ENCODE assay signal across 19 cellular contexts in genomic region chr3:197700095-197700494, GRCh38. TPM values are rescaled to one million over a fixed set of nuclear protein-coding genes. Genes with fewer than 3 reads are reported as not detected.
DNase-seq lines count a peak whose midpoint lies in the region; ATAC-seq and TF ChIP-seq lines count a peak whose summit lies in the region.
"Had no signal": no experiment of that assay in that cellular context is flagged by ENCODE, and none has a peak within 500 bp of the region (broad histone marks: within the 10 kb centered on the region; RNA-seq: fewer than 3 reads in every experiment).

No MANE protein-coding gene starts in this region.

- H3K9me3 ChIP-seq in naive thymus-derived CD4-positive, alpha-beta T cell (ENCODE audit: control insufficient read depth in 2 of 3, low read length in 3 of 3) = no peaks in the 10 kb centered on the region

- H3K27me3 ChIP-seq in ACC112 (ENCODE audit: insufficient read depth, low read length) = no peaks in the 10 kb centered on the region
- no peaks in the 10 kb centered on the region for H3K27me3 ChIP-seq in naive thymus-derived CD4-positive, alpha-beta T cell (ENCODE audit: control insufficient read depth in 2 of 2, insufficient read depth in 2 of 2, low read length in 2 of 2)
- H3K27me3 ChIP-seq: BLaER1 had no signal

- H3K4me1 ChIP-seq in ACC112 (ENCODE audit: control insufficient read depth, insufficient read depth, low read length, unreplicated experiment) = no peaks in the 10 kb centered on the region
- H3K4me1 ChIP-seq in naive thymus-derived CD4-positive, alpha-beta T cell (ENCODE audit: control insufficient read depth in 2 of 2, insufficient read depth in 2 of 2, low read length in 2 of 2) = no peaks in the 10 kb centered on the region
- H3K4me1 ChIP-seq: BLaER1 had no signal

- CTCF ChIA-PET in naive thymus-derived CD4-positive, alpha-beta T cell (lab: Charles Lee) = interaction anchor here (1.6 kb wide), 1 partner anchor 13 kb away, joined by 4 read pairs; no protein-coding TSS in a partner anchor

- peak overlapping the region; percentile 46; the same call in 1 of the 2 replicates for H3K27ac ChIP-seq in ACC112 (ENCODE audit: low read depth, low read length)
- no peak overlapping the region for H3K27ac ChIP-seq in naive thymus-derived CD4-positive, alpha-beta T cell (ENCODE audit: low read depth, low read length)
- H3K27ac ChIP-seq: BLaER1, SK-N-MC had no signal

- no peak for ATAC-seq in memory B cell (ENCODE audit: low read depth)
- no peak for ATAC-seq in left lobe of liver
- ATAC-seq in naive thymus-derived CD4-positive, alpha-beta T cell = no peak
- ATAC-seq in GM18858 (IDR thresholded peaks at IDR 0.05; ENCODE audit: unreplicated experiment) = no peak
- ATAC-seq: HCT116 had no signal

- H3K4me1 Mint-ChIP-seq in HFFc6 (ENCODE audit: low read depth) (peaks cover 15% of the 10 kb centered on the region), memory B cell (peaks cover 3% of the 10 kb centered on the region)
- peaks cover 0 to 9% (median 0%) of the 10 kb centered on the region in 7 donors for H3K4me1 Mint-ChIP-seq in naive thymus-derived CD4-positive, alpha-beta T cell

- POLR2A ChIA-PET in naive thymus-derived CD4-positive, alpha-beta T cell (lab: Charles Lee) = interaction anchor here (0.8 kb wide), 1 partner anchor 11 kb away, joined by 8 read pairs; no protein-coding TSS in a partner anchor

- H2AFZ ChIP-seq in ACC112 (ENCODE audit: low read length, unreplicated experiment) = no peak overlapping the region

- DNase-seq in HFFc6 = peak; percentile 49
- peak; percentile 66 for DNase-seq in dermis blood vessel endothelial cell
- no peak for DNase-seq in memory B cell (ENCODE audit: low spot score in 2 of 2)
- no peak for DNase-seq in SKM-1 treated with dmso at 0.1 percent for 144 hours (lab: John Stamatoyannopoulos, UW; ENCODE audit: unreplicated experiment)
- DNase-seq in left lobe of liver (ENCODE audit: low spot score) = no peak
- DNase-seq in naive thymus-derived CD4-positive, alpha-beta T cell = no peak
- DNase-seq: 8988T; CD4-positive, alpha-beta memory T cell; DMS153; MM.1S; NCI-H1694 treated with DMSO at 0.1 percent for 48 hours; NCI-H748 treated with DMSO at 0.1 percent for 48 hours; OCI-M1; SHP77 had no signal

- H3K79me2 ChIP-seq in ACC112 (ENCODE audit: control insufficient read depth, insufficient read depth, low read length, unreplicated experiment) = no peaks in the 10 kb centered on the region

- H3K9me3 Mint-ChIP-seq in HFFc6 = no peaks in the 10 kb centered on the region
- no peaks in the 10 kb centered on the region for H3K9me3 Mint-ChIP-seq in memory B cell
- peaks cover 0 to 2% (median 0%) of the 10 kb centered on the region in 11 donors for H3K9me3 Mint-ChIP-seq in naive thymus-derived CD4-positive, alpha-beta T cell
- H3K9me3 Mint-ChIP-seq: CD4-positive, alpha-beta memory T cell had no signal

- H3K36me3 Mint-ChIP-seq in HFFc6 (ENCODE audit: low read depth) = peaks cover 55% of the 10 kb centered on the region
- peaks cover 56% of the 10 kb centered on the region for H3K36me3 Mint-ChIP-seq in memory B cell
- H3K36me3 Mint-ChIP-seq in naive thymus-derived CD4-positive, alpha-beta T cell = peaks cover 38 to 77% (median 48%) of the 10 kb centered on the region in 5 donors

- TF ChIP-seq CTCF in HFFc6 (IDR thresholded peaks at IDR 0.05) = no peak

- intact Hi-C loops in naive thymus-derived CD4-positive, alpha-beta T cell (cut with micrococcal nuclease) = loop anchor here in 1 of 2 donors (5.0 kb wide), 1 partner anchor 37 kb away; the partner anchor contains the start of gene RUBCN

- no peak overlapping the region for H3K4me3 ChIP-seq in ACC112 (ENCODE audit: low read depth, low read length)
- no peak overlapping the region for H3K4me3 ChIP-seq in naive thymus-derived CD4-positive, alpha-beta T cell (ENCODE audit: low read length)
- H3K4me3 ChIP-seq: BLaER1, SK-N-MC had no signal

- H3K36me3 ChIP-seq in ACC112 (ENCODE audit: insufficient read depth, low read length) = peaks cover 28% of the 10 kb centered on the region; the same call in 1 of the 2 replicates
- H3K36me3 ChIP-seq in naive thymus-derived CD4-positive, alpha-beta T cell (ENCODE audit: control insufficient read depth in 2 of 3, insufficient read depth in 3 of 3, low read length in 3 of 3) = peaks cover 10 to 85% (median 15%) of the 10 kb centered on the region in 3 experiments

- no peaks in the 10 kb centered on the region; the same call in 1 of the 2 replicates for H3K27me3 Mint-ChIP-seq in HFFc6 (ENCODE audit: insufficient read depth)
- H3K27me3 Mint-ChIP-seq in memory B cell = no peaks in the 10 kb centered on the region
- no peaks in the 10 kb centered on the region for H3K27me3 Mint-ChIP-seq in naive thymus-derived CD4-positive, alpha-beta T cell
- H3K27me3 Mint-ChIP-seq: CD4-positive, alpha-beta memory T cell had no signal

- H3K27ac Mint-ChIP-seq in HFFc6 (peak overlapping the region; percentile 50), memory B cell (peak overlapping the region; percentile 55)
- no peak overlapping the region for H3K27ac Mint-ChIP-seq in naive thymus-derived CD4-positive, alpha-beta T cell

- no peak overlapping the region for H3K4me3 Mint-ChIP-seq in HFFc6
- no peak overlapping the region for H3K4me3 Mint-ChIP-seq in memory B cell
- H3K4me3 Mint-ChIP-seq in naive thymus-derived CD4-positive, alpha-beta T cell = no peak overlapping the region
- H3K4me3 Mint-ChIP-seq: CD4-positive, alpha-beta memory T cell had no signal

RNA-seq across cellular contexts. Expression of gene RUBCN, which starts 36.6 kb away (rescaled TPM):
- total RNA-seq in HFFc6 (2021; fragmentation: NEBNext Ultra II Directional; extraction: Animal tissue kit (Norgen Biotek cat#: 25700)) = 10 to 100 TPM; 27.0 to 30.4 (median 29.4) TPM
- 8.8 and 15.3 TPM in 2 replicates for total RNA-seq in dermis blood vessel endothelial cell
- 7.5 TPM for total RNA-seq in left lobe of liver
- 10 to 100 TPM; 43.3 to 61.7 (median 52.9) TPM for total RNA-seq in naive thymus-derived CD4-positive, alpha-beta T cell
- 10 to 100 TPM; 23.2 to 40.2 TPM for polyA plus RNA-seq in naive thymus-derived CD4-positive, alpha-beta T cell

RNA-seq across cellular contexts. Expression of gene FYTTD1, which starts 49.6 kb away (rescaled TPM):
- 10 to 100 TPM; 53.3 to 71.7 (median 60.9) TPM for total RNA-seq in HFFc6 (2021; fragmentation: NEBNext Ultra II Directional; extraction: Animal tissue kit (Norgen Biotek cat#: 25700))
- 73.2 and 110 TPM in 2 replicates for total RNA-seq in dermis blood vessel endothelial cell
- 17.1 TPM for total RNA-seq in left lobe of liver
- 10 to 100 TPM; 45.6 to 63.4 (median 58.0) TPM for total RNA-seq in naive thymus-derived CD4-positive, alpha-beta T cell
- 100 to 1,000 TPM in 1 of 2 donors, 10 to 100 TPM in 1; 81.0 to 102 TPM for polyA plus RNA-seq in naive thymus-derived CD4-positive, alpha-beta T cell

Comparison
In these comparisons a context has a peak if more than half of its experiments do, and no peak if none do; other contexts are left out.
1. DNase-seq: peak in HFFc6 (single experiment) and dermis blood vessel endothelial cell (single experiment); none in memory B cell (0 of 2), SKM-1 treated with dmso at 0.1 percent for 144 hours (single experiment), left lobe of liver (single experiment) and naive thymus-derived CD4-positive, alpha-beta T cell (0 of 9).
2. H3K27ac Mint-ChIP-seq: peak in HFFc6 (single experiment) and memory B cell (single experiment); none in naive thymus-derived CD4-positive, alpha-beta T cell (0 of 9).